Comparison of ENCODE assay signal across 23 cellular contexts in genomic region chr9:30507166-30507565, GRCh38.
"Had no signal": no experiment of that assay in that cellular context is flagged by ENCODE, and none has a peak within 500 bp of the region (broad histone marks: within the 10 kb centered on the region; RNA-seq: fewer than 3 reads in every experiment).

No MANE protein-coding gene starts in this region.

- H3K9me3 ChIP-seq: colonic mucosa, left lung, lower lobe of right lung, right atrium auricular region, sigmoid colon had no signal

- H3K4me1 ChIP-seq: colonic mucosa, heart right ventricle, left lung, lower lobe of right lung, right atrium auricular region, sigmoid colon had no signal

- H3K36me3 ChIP-seq: colonic mucosa, heart right ventricle, left lung, lower lobe of right lung, right atrium auricular region, sigmoid colon had no signal

- ATAC-seq: heart right ventricle; left lung; lower lobe of right lung; stimulated activated naive B cell treated with anti-CD40 and anti-IgM and Interleukin-4, amounts not matched to agents 10 μg/mL and 1 μg/mL and 100 μg/mL, for 72 hours; stimulated activated naive CD8-positive, alpha-beta T cell treated with anti-CD3 and anti-CD28 coated beads, Interleukin-15, amount 100 ng/mL, for 72 hours had no signal

- H3K27me3 ChIP-seq: colonic mucosa, heart right ventricle, left lung, right atrium auricular region, sigmoid colon had no signal

- H3K27ac ChIP-seq: colonic mucosa, heart right ventricle, left lung, lower lobe of right lung, right atrium auricular region, sigmoid colon, skin epidermis had no signal

- H3K4me3 ChIP-seq: colonic mucosa, heart right ventricle, left lung, lower lobe of right lung, right atrium auricular region, sigmoid colon, skin epidermis had no signal

- DNase-seq: cerebellar nuclear complex; colonic mucosa; dermis blood vessel endothelial cell; effector CD4-positive, alpha-beta T cell; endodermal cell; erythroblast; foreskin melanocyte; heart right ventricle; islet precursor cell; left lung; lower lobe of right lung; mesenchymal stem cell; naive B cell; occipital lobe; posterior cingulate gyrus; sigmoid colon; stimulated activated CD4-positive, alpha-beta T cell treated with anti-CD3 and anti-CD28 coated beads, Interleukin-2, amount 100 ng/mL, for 24 hours; stimulated activated CD4-positive, alpha-beta T cell treated with anti-CD3 and anti-CD28 coated beads, Interleukin-4, amount 100 ng/mL, for 4 hours; stimulated activated naive B cell treated with anti-CD40 and anti-IgM and Interleukin-4, amounts not matched to agents 10 μg/mL and 1 μg/mL and 100 μg/mL, for 72 hours; stimulated activated naive CD8-positive, alpha-beta T cell treated with anti-CD3 and anti-CD28 coated beads, Interleukin-15, amount 100 ng/mL, for 72 hours; trophoblast cell had no signal
